In the genomic region with DNA sequence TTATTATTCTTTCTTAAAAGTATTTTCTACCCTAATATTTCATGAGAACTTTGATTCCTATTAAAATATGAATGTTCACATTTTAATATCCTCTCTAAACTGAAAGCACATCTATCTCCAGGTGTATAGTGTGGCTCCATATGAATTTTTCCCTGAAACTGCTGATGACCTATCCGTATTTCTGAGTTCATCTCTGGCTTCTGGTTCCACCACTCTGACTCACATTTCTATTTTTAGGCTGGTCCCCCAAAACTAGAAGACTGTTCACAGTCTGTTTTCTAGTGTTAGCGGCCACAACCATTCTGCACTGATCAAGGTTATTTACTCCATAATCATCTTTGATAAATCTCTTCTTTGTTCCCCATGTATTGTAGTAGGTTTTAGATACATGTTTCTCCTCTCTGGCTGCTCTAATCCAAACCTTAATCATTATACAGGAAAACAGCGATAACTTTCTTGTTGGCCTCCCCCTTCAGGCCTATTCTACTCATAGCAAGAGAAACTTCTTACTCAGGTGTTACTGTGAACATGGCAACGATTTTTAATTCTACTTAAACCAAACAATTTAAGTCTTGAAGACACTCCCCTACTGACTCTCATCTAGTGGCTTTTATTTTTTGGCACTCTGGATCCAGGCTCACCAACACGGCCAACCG, we compare ENCODE assay signal across 15 cellular contexts. TPM values are rescaled to one million over a fixed set of nuclear protein-coding genes. Genes with fewer than 3 reads are reported as not detected.
DNase-seq lines count a peak whose midpoint lies in the region; ATAC-seq, FAIRE-seq and TF ChIP-seq lines count a peak whose summit lies in the region.
"Had no signal": no experiment of that assay in that cellular context is flagged by ENCODE, and none has a peak within 500 bp of the region (broad histone marks: within the 10 kb centered on the region; RNA-seq: fewer than 3 reads in every experiment).

No MANE protein-coding gene starts in this region.

- peaks cover 38% of the 10 kb centered on the region for H3K79me2 ChIP-seq in astrocyte (ENCODE audit: insufficient read depth, low read length)

- no peak overlapping the region for H3K9ac ChIP-seq in astrocyte (ENCODE audit: low read length)

- H3K27me3 ChIP-seq in astrocyte (ENCODE audit: insufficient read depth, low read length), result no peaks in the 10 kb centered on the region

- intact Hi-C loops in activated CD4-positive, alpha-beta T cell treated with anti-CD3 and anti-CD28 coated beads for 36 hours (cut with DNase I, micrococcal nuclease), result loop anchor here in 1 of 2 experiments (1.0 kb wide), 1 partner anchor 12 kb away; the partner anchor contains the start of gene ADPGK

- H3K27ac Mint-ChIP-seq in activated CD4-positive, alpha-beta T cell treated with anti-CD3 and anti-CD28 coated beads for 36 hours, result peak overlapping the region; percentile 34
- H3K27ac Mint-ChIP-seq in astrocyte (ENCODE audit: unreplicated experiment) (peak overlapping the region; percentile 45), osteocyte (ENCODE audit: unreplicated experiment) (no peak overlapping the region)
- H3K27ac Mint-ChIP-seq: activated CD4-positive, alpha-beta T cell treated with anti-CD3 and anti-CD28 coated beads, Interleukin-2, amount 10 ng/mL, durations not matched to agents 7 days and 5 days had no signal

- no peaks in the 10 kb centered on the region for H3K27me3 Mint-ChIP-seq in activated CD4-positive, alpha-beta T cell treated with anti-CD3 and anti-CD28 coated beads for 36 hours
- H3K27me3 Mint-ChIP-seq in astrocyte (ENCODE audit: low read depth, unreplicated experiment), result no peaks in the 10 kb centered on the region
- H3K27me3 Mint-ChIP-seq in osteocyte (ENCODE audit: unreplicated experiment), result no peaks in the 10 kb centered on the region
- H3K27me3 Mint-ChIP-seq: activated CD4-positive, alpha-beta T cell treated with anti-CD3 and anti-CD28 coated beads, Interleukin-2, amount 10 ng/mL, durations not matched to agents 7 days and 5 days; naive thymus-derived CD8-positive, alpha-beta T cell had no signal

- H3K9me3 ChIP-seq in astrocyte (ENCODE audit: insufficient read depth, low read depth, low read length), result no peaks in the 10 kb centered on the region

- peaks cover 77% of the 10 kb centered on the region for H3K36me3 Mint-ChIP-seq in activated CD4-positive, alpha-beta T cell treated with anti-CD3 and anti-CD28 coated beads for 36 hours (ENCODE audit: low read depth)
- peaks cover 31% of the 10 kb centered on the region for H3K36me3 Mint-ChIP-seq in astrocyte (ENCODE audit: low read depth, unreplicated experiment)
- peaks cover 52% of the 10 kb centered on the region for H3K36me3 Mint-ChIP-seq in osteocyte (ENCODE audit: unreplicated experiment)

- TF ChIP-seq CTCF in astrocyte (IDR thresholded peaks at IDR 0.05; ENCODE audit: insufficient read depth, low read depth, low read length), result no peak
- peak; percentile 17 for TF ChIP-seq CTCF in osteocyte (IDR thresholded peaks at IDR 0.05)

- H3K4me3 ChIP-seq in astrocyte (ENCODE audit: insufficient read depth, low read depth, low read length), result no peak overlapping the region
- H3K4me3 ChIP-seq: smooth muscle cell had no signal

- FAIRE-seq in astrocyte (lab: Jason Lieb, UNC), result no peak
- FAIRE-seq: H1 had no signal

- peaks cover 4% of the 10 kb centered on the region for H3K4me1 ChIP-seq in astrocyte (ENCODE audit: insufficient read depth, low read length)

- peaks cover 40% of the 10 kb centered on the region for H4K20me1 ChIP-seq in astrocyte (ENCODE audit: insufficient read depth, low read length)

- CTCF ChIA-PET in activated CD4-positive, alpha-beta T cell treated with anti-CD3 and anti-CD28 coated beads for 36 hours (lab: Charles Lee), result no interaction called here

- peak; percentile 94 for ATAC-seq in activated CD4-positive, alpha-beta T cell treated with anti-CD3 and anti-CD28 coated beads for 36 hours
- no peak for ATAC-seq in GM21737 (IDR thresholded peaks at IDR 0.05; ENCODE audit: unreplicated experiment)
- ATAC-seq in HG02981 (IDR thresholded peaks at IDR 0.05; ENCODE audit: unreplicated experiment), result no peak
- ATAC-seq: esophagus mucosa; naive thymus-derived CD8-positive, alpha-beta T cell had no signal

- POLR2A ChIA-PET in activated CD4-positive, alpha-beta T cell treated with anti-CD3 and anti-CD28 coated beads for 36 hours (lab: Charles Lee), result no interaction called here

- no peak overlapping the region for H3K4me2 ChIP-seq in astrocyte (ENCODE audit: low read length)
- H3K4me2 ChIP-seq: smooth muscle cell had no signal

- peaks cover 10% of the 10 kb centered on the region for H3K9me3 Mint-ChIP-seq in activated CD4-positive, alpha-beta T cell treated with anti-CD3 and anti-CD28 coated beads for 36 hours (ENCODE audit: low read depth)
- H3K9me3 Mint-ChIP-seq in astrocyte (ENCODE audit: unreplicated experiment), result peaks cover 4% of the 10 kb centered on the region
- peaks cover 16% of the 10 kb centered on the region for H3K9me3 Mint-ChIP-seq in osteocyte (ENCODE audit: unreplicated experiment)

- no peak for DNase-seq in activated CD4-positive, alpha-beta T cell treated with anti-CD3 and anti-CD28 coated beads for 36 hours
- no peak for DNase-seq in activated CD4-positive, alpha-beta T cell treated with anti-CD3 and anti-CD28 coated beads, Interleukin-2, amount 50 U/mL, for 1 hour
- DNase-seq in HT-29 (ENCODE audit: low spot score) (peak; percentile 21), astrocyte (ENCODE audit: low read depth) (no peak), osteocyte (ENCODE audit: extremely low spot score, unreplicated experiment) (no peak), NCI-H187 treated with DMSO at 0.1 percent for 48 hours (lab: John Stamatoyannopoulos, UW) (no peak)
- DNase-seq: activated CD4-positive, alpha-beta T cell treated with anti-CD3 and anti-CD28 coated beads, Interleukin-2, amount 10 ng/mL, durations not matched to agents 7 days and 5 days; naive thymus-derived CD8-positive, alpha-beta T cell; NCI-H446 treated with DMSO at 0.1 percent for 48 hours; Right ventricle myocardium superior had no signal

- peaks cover 38% of the 10 kb centered on the region for H3K36me3 ChIP-seq in astrocyte (ENCODE audit: insufficient read depth, low read length)

- peaks cover 20% of the 10 kb centered on the region for H3K4me1 Mint-ChIP-seq in activated CD4-positive, alpha-beta T cell treated with anti-CD3 and anti-CD28 coated beads for 36 hours
- H3K4me1 Mint-ChIP-seq in astrocyte (ENCODE audit: low read depth, unreplicated experiment) (peaks cover 8% of the 10 kb centered on the region), osteocyte (ENCODE audit: unreplicated experiment) (no peaks in the 10 kb centered on the region)

- H3K4me3 Mint-ChIP-seq in activated CD4-positive, alpha-beta T cell treated with anti-CD3 and anti-CD28 coated beads for 36 hours, result no peak overlapping the region
- H3K4me3 Mint-ChIP-seq in astrocyte (ENCODE audit: unreplicated experiment) (no peak overlapping the region), osteocyte (ENCODE audit: unreplicated experiment) (no peak overlapping the region)
- H3K4me3 Mint-ChIP-seq: activated CD4-positive, alpha-beta T cell treated with anti-CD3 and anti-CD28 coated beads, Interleukin-2, amount 10 ng/mL, durations not matched to agents 7 days and 5 days; naive thymus-derived CD8-positive, alpha-beta T cell had no signal

- H3K27ac ChIP-seq in astrocyte (ENCODE audit: low read depth, low read length), result no peak overlapping the region

- H2AFZ ChIP-seq in astrocyte (ENCODE audit: low read depth, low read length), result no peak overlapping the region

RNA-seq across cellular contexts. Expression of gene ADPGK, which starts 12.8 kb away (rescaled TPM):
- 10 to 100 TPM; 58.0 to 70.8 TPM for total RNA-seq in activated CD4-positive, alpha-beta T cell treated with anti-CD3 and anti-CD28 coated beads for 36 hours
- total RNA-seq in HT-29 (2014; rRNA removed; shearing (Covaris generic)), result 90.1 and 109 TPM in 2 replicates
- total RNA-seq in astrocyte (67.3 and 72.1 TPM in 2 replicates), osteocyte (45.6 and 51.8 TPM in 2 replicates)
